In genomic region chr22:46242023-46242422, GRCh38 we compare ENCODE assay signal across 21 cellular contexts. TPM values are rescaled to one million over a fixed set of nuclear protein-coding genes. Genes with fewer than 3 reads are reported as not detected.
DNase-seq lines count a peak whose midpoint lies in the region; ATAC-seq, FAIRE-seq and TF ChIP-seq lines count a peak whose summit lies in the region.
"Had no signal": no experiment of that assay in that cellular context is flagged by ENCODE, and none has a peak within 500 bp of the region (broad histone marks: within the 10 kb centered on the region; RNA-seq: fewer than 3 reads in every experiment).

No MANE protein-coding gene starts in this region.

- TF ChIP-seq EP300 in HepG2 (IDR thresholded peaks at IDR 0.05; ENCODE audit: low read depth in 2 of 2, low read length in 2 of 2) (no peak), HepG2 (CRISPR knock-in tag; IDR thresholded peaks at IDR 0.05; ENCODE audit: borderline replicate concordance) (no peak), suprapubic skin (IDR thresholded peaks at IDR 0.05) (no peak)

- no peaks in the 10 kb centered on the region for H3K9me3 ChIP-seq in heart left ventricle
- no peaks in the 10 kb centered on the region for H3K9me3 ChIP-seq in HepG2 (ENCODE audit: low read length)
- no peaks in the 10 kb centered on the region for H3K9me3 ChIP-seq in right lobe of liver
- no peaks in the 10 kb centered on the region for H3K9me3 ChIP-seq in SK-N-MC (ENCODE audit: low read depth, low read length)
- H3K9me3 ChIP-seq in naive thymus-derived CD4-positive, alpha-beta T cell (ENCODE audit: control insufficient read depth in 2 of 3, low read length in 3 of 3) = no peaks in the 10 kb centered on the region
- H3K9me3 ChIP-seq in suprapubic skin = no peaks in the 10 kb centered on the region
- H3K9me3 ChIP-seq: HAP-1 had no signal

- no peaks in the 10 kb centered on the region for H3K9me3 Mint-ChIP-seq in naive thymus-derived CD4-positive, alpha-beta T cell
- H3K9me3 Mint-ChIP-seq: CD8-positive, alpha-beta T cell had no signal

- no peaks in the 10 kb centered on the region for H4K20me1 ChIP-seq in HepG2 (ENCODE audit: insufficient read depth, low read length)

- no peaks in the 10 kb centered on the region for H3K27me3 Mint-ChIP-seq in naive thymus-derived CD4-positive, alpha-beta T cell

- peaks cover 0 to 19% (median 4%) of the 10 kb centered on the region in 5 donors for H3K36me3 Mint-ChIP-seq in naive thymus-derived CD4-positive, alpha-beta T cell

- POLR2A ChIA-PET in HepG2 (lab: Yijun Ruan, JAX) = no interaction called here
- POLR2A ChIA-PET in naive thymus-derived CD4-positive, alpha-beta T cell (lab: Charles Lee) = no interaction called here

- H3K9ac ChIP-seq in HepG2 (ENCODE audit: insufficient read depth, low read depth, low read length) = no peak overlapping the region
- H3K9ac ChIP-seq in SK-N-MC (ENCODE audit: insufficient read length) = no peak overlapping the region

- H3K36me3 ChIP-seq in heart left ventricle = peaks cover 0 to 54% (median 24%) of the 10 kb centered on the region in 9 donors
- peaks cover 4 to 10% of the 10 kb centered on the region in 2 experiments; a peak in 3 of 5 replicates for H3K36me3 ChIP-seq in HepG2 (replicated peaks in 1 of 2; ENCODE audit: control insufficient read depth in 1 of 2, insufficient read depth in 2 of 2, low read length in 2 of 2)
- peaks cover 0 to 22% (median 13%) of the 10 kb centered on the region in 4 donors for H3K36me3 ChIP-seq in right lobe of liver
- H3K36me3 ChIP-seq in SK-N-MC (ENCODE audit: insufficient read depth, low read length) = no peaks in the 10 kb centered on the region; the same call in 1 of the 2 replicates
- peaks cover 0 to 20% (median 0%) of the 10 kb centered on the region in 3 experiments for H3K36me3 ChIP-seq in naive thymus-derived CD4-positive, alpha-beta T cell (ENCODE audit: control insufficient read depth in 2 of 3, insufficient read depth in 3 of 3, low read length in 3 of 3)
- H3K36me3 ChIP-seq in suprapubic skin = peaks cover 39% of the 10 kb centered on the region

- FAIRE-seq in HepG2 (lab: Jason Lieb, UNC) = no peak
- FAIRE-seq: D721Med, GM19239, H1 had no signal

- WGBS in heart left ventricle, 4 donors = 78 to 89% (median 82%) methylated on average over 10 of the region's 10 CpGs
- WGBS in HepG2 (ENCODE audit: low lambda C conversion rate) = 97% methylated on average over 10 of the region's 10 CpGs
- 81% methylated on average over 4 of the region's 10 CpGs for WGBS in right lobe of liver (ENCODE audit: insufficient coverage, low coverage, low lambda C conversion rate, missing lambda C conversion rate)
- 91% methylated on average over 10 of the region's 10 CpGs for WGBS in suprapubic skin

- in situ Hi-C loops in HepG2 (cut with HindIII; ENCODE audit: extremely low pct_ligation_motif_present, low pct_unique_long_range_greater_than_20kb) = no loop called here

- no peak overlapping the region for H3K4me3 ChIP-seq in heart left ventricle
- no peak overlapping the region for H3K4me3 ChIP-seq in HepG2 (replicated peaks in 1 of 3; ENCODE audit: insufficient read depth in 1 of 3, low read depth in 2 of 3, low read length in 3 of 3)
- no peak overlapping the region for H3K4me3 ChIP-seq in right lobe of liver
- no peak overlapping the region for H3K4me3 ChIP-seq in SK-N-MC
- no peak overlapping the region for H3K4me3 ChIP-seq in naive thymus-derived CD4-positive, alpha-beta T cell (ENCODE audit: low read length)
- no peak overlapping the region for H3K4me3 ChIP-seq in suprapubic skin
- H3K4me3 ChIP-seq: HAP-1 had no signal

- no peak overlapping the region for H2AFZ ChIP-seq in HepG2 (ENCODE audit: low read length)

- H3K27ac Mint-ChIP-seq in naive thymus-derived CD4-positive, alpha-beta T cell = no peak overlapping the region
- H3K27ac Mint-ChIP-seq: CD8-positive, alpha-beta T cell had no signal

- intact Hi-C loops in heart left ventricle (cut with DNase I) (loop anchor here in 4 of 10 donors (5.0 to 10.0 kb wide), 3 partner anchors 87 to 303 kb away; partner anchors contain the start of gene PPARA (in 2 of the 4)), cardiac septum (cut with DNase I) (no loop called here), HepG2 (cut with micrococcal nuclease; ENCODE audit: unreplicated experiment) (no loop called here), right lobe of liver (cut with DNase I) (no loop called here)
- intact Hi-C loops in naive thymus-derived CD4-positive, alpha-beta T cell (cut with micrococcal nuclease) = no loop called here

- no peaks in the 10 kb centered on the region for H3K79me2 ChIP-seq in HepG2 (ENCODE audit: insufficient read depth, low read length)

- TF ChIP-seq CTCF in heart left ventricle (IDR thresholded peaks at IDR 0.05) = no peak
- no peak for TF ChIP-seq CTCF in HepG2 (CRISPR knock-in tag; IDR thresholded peaks at IDR 0.05)
- no peak for TF ChIP-seq CTCF in right lobe of liver (IDR thresholded peaks at IDR 0.05)
- TF ChIP-seq CTCF in suprapubic skin (IDR thresholded peaks at IDR 0.05) = no peak

- ATAC-seq in heart left ventricle = no peak
- no peak for ATAC-seq in HepG2
- no peak for ATAC-seq in right lobe of liver
- peak; percentile 27 for ATAC-seq in naive thymus-derived CD4-positive, alpha-beta T cell
- ATAC-seq: CD8-positive, alpha-beta T cell had no signal

- H3K4me3 Mint-ChIP-seq in naive thymus-derived CD4-positive, alpha-beta T cell = no peak overlapping the region
- H3K4me3 Mint-ChIP-seq: CD8-positive, alpha-beta T cell had no signal

- CTCF ChIA-PET in HepG2 (lab: Yijun Ruan, JAX; ENCODE audit: low intra/inter-chr PET ratio, low total read pairs) = no interaction called here
- CTCF ChIA-PET in naive thymus-derived CD4-positive, alpha-beta T cell (lab: Charles Lee) = no interaction called here

- H3K4me1 ChIP-seq in heart left ventricle (peaks cover 5 to 81% (median 42%) of the 10 kb centered on the region in 12 donors), HepG2 (ENCODE audit: insufficient read depth, low read length) (peaks cover 14% of the 10 kb centered on the region), right lobe of liver (peaks cover 0 to 37% (median 5%) of the 10 kb centered on the region in 4 donors), suprapubic skin (no peaks in the 10 kb centered on the region)
- peaks cover 9 to 19% of the 10 kb centered on the region in 2 donors for H3K4me1 ChIP-seq in naive thymus-derived CD4-positive, alpha-beta T cell (ENCODE audit: control insufficient read depth in 2 of 2, insufficient read depth in 2 of 2, low read length in 2 of 2)
- H3K4me1 ChIP-seq: HAP-1 had no signal

- H3K27me3 ChIP-seq in heart left ventricle (no peaks in the 10 kb centered on the region), HepG2 (ENCODE audit: control insufficient read depth in 1 of 2, insufficient read depth in 2 of 2, low read length in 2 of 2) (no peaks in the 10 kb centered on the region), right lobe of liver (no peaks in the 10 kb centered on the region), suprapubic skin (no peaks in the 10 kb centered on the region)
- H3K27me3 ChIP-seq in naive thymus-derived CD4-positive, alpha-beta T cell (ENCODE audit: control insufficient read depth in 2 of 2, insufficient read depth in 2 of 2, low read length in 2 of 2) = no peaks in the 10 kb centered on the region

- peaks cover 17 to 34% (median 23%) of the 10 kb centered on the region in 7 donors for H3K4me1 Mint-ChIP-seq in naive thymus-derived CD4-positive, alpha-beta T cell

- DNase-seq in heart left ventricle = no peak
- no peak for DNase-seq in cardiac septum (ENCODE audit: low spot score)
- DNase-seq in HepG2 (ENCODE audit: low spot score) = no peak
- DNase-seq in right lobe of liver = no peak
- no peak for DNase-seq in SK-N-MC (ENCODE audit: low read depth, low spot score)
- no peak for DNase-seq in naive thymus-derived CD4-positive, alpha-beta T cell
- DNase-seq in activated effector memory CD4-positive, alpha-beta T cell treated with Interleukin-2 at 50 U/mL for 16 hours = no peak
- no peak for DNase-seq in suprapubic skin (ENCODE audit: low spot score in 2 of 2)
- DNase-seq: ACHN; CD8-positive, alpha-beta T cell; COR-L47; DMS153; DMS79 treated with DMSO at 0.1 percent for 48 hours; GDM1 had no signal

- no peak for TF ChIP-seq POLR2A in heart left ventricle (IDR thresholded peaks at IDR 0.05)
- no peak for TF ChIP-seq POLR2A in HepG2 (IDR thresholded peaks at IDR 0.05; ENCODE audit: insufficient read depth in 1 of 2, low read depth in 2 of 2, low read length in 2 of 2)
- no peak for TF ChIP-seq POLR2A in right lobe of liver (IDR thresholded peaks at IDR 0.05)
- no peak for TF ChIP-seq POLR2A in suprapubic skin (IDR thresholded peaks at IDR 0.05)

- no peak overlapping the region for H3K4me2 ChIP-seq in HepG2 (ENCODE audit: low read depth, low read length)

- no peak for TF ChIP-seq RAD21 in HepG2 (CRISPR knock-in tag; IDR thresholded peaks at IDR 0.05)

- H3K27ac ChIP-seq in heart left ventricle = peak overlapping the region in 8 of 12 donors; percentile 49 to 90 (median 69)
- no peak overlapping the region for H3K27ac ChIP-seq in HepG2 (ENCODE audit: extremely low read length, insufficient read depth, low read length)
- no peak overlapping the region for H3K27ac ChIP-seq in right lobe of liver
- 0 out of 2 replicates have a peak overlapping the region, but pooled peaks have one; percentile 13 for H3K27ac ChIP-seq in SK-N-MC
- H3K27ac ChIP-seq in naive thymus-derived CD4-positive, alpha-beta T cell (ENCODE audit: low read depth, low read length) = no peak overlapping the region
- no peak overlapping the region for H3K27ac ChIP-seq in suprapubic skin
- H3K27ac ChIP-seq: C4-2B had no signal

- BruUV-seq in HepG2 (replicated peaks; lab: Mats Ljungman, UMichigan) = no TSS peak

RNA-seq across cellular contexts. Expression of gene CDPF1, which starts 8.1 kb away (rescaled TPM):
- 10 to 100 TPM in 2 of 9 donors, 1 to 10 TPM in 7; 7.4 to 13.6 (median 9.3) TPM for total RNA-seq in heart left ventricle
- 10 to 100 TPM in 1 of 2 donors, 1 to 10 TPM in 1; 9.0 to 11.9 TPM for polyA plus RNA-seq in heart left ventricle
- total RNA-seq in cardiac septum = 7.6 TPM
- 5.2 and 6.0 TPM in 2 replicates for total RNA-seq in HepG2 (2016; rRNA removed; fragmentation: Illumina TruSeq; extraction: Trizol)
- total RNA-seq in HepG2 (2016; cell fraction: cytosol; rRNA removed; fragmentation: Illumina TruSeq; extraction: Trizol; ENCODE audit: low read depth) = 3.1 and 4.1 TPM in 2 replicates
- 4.7 and 6.0 TPM in 2 replicates for total RNA-seq in HepG2 (2016; cell fraction: insoluble cytoplasmic fraction; rRNA removed; fragmentation: Illumina TruSeq; extraction: Trizol)
- total RNA-seq in HepG2 (2016; cell fraction: membrane; rRNA removed; fragmentation: Illumina TruSeq; extraction: Trizol) = 5.4 and 6.4 TPM in 2 replicates
- 2.8 and 3.8 TPM in 2 replicates for total RNA-seq in HepG2 (2016; cell fraction: nucleus; rRNA removed; fragmentation: Illumina TruSeq; extraction: Trizol)
- 7.4 and 8.1 TPM in 2 replicates for polyA plus RNA-seq in HepG2 (2011; rRNA removed)
- 7.0 and 8.0 TPM in 2 replicates for polyA plus RNA-seq in HepG2 (2011; cell fraction: cytosol; rRNA removed)
- polyA plus RNA-seq in HepG2 (2011; cell fraction: nucleus; rRNA removed) = 15.6 and 19.1 TPM in 2 replicates
- polyA plus RNA-seq in HepG2 (2012) = 3.3 and 4.7 TPM in 2 replicates
- 2.9 and 3.7 TPM in 2 replicates for polyA plus RNA-seq in HepG2 (2016; cell fraction: cytosol; fragmentation: Illumina TruSeq; extraction: Trizol; ENCODE audit: low read depth)
- 4.6 and 5.8 TPM in 2 replicates for polyA plus RNA-seq in HepG2 (2016; cell fraction: insoluble cytoplasmic fraction; fragmentation: Illumina TruSeq; extraction: Trizol; ENCODE audit: low read depth)
- 5.2 and 5.7 TPM in 2 replicates for polyA plus RNA-seq in HepG2 (2016; cell fraction: membrane; fragmentation: Illumina TruSeq; extraction: Trizol; ENCODE audit: low read depth)
- 4.2 and 5.9 TPM in 2 replicates for polyA plus RNA-seq in HepG2 (2016; cell fraction: nucleus; fragmentation: Illumina TruSeq; extraction: Trizol; ENCODE audit: insufficient read depth, low read depth)
- polyA minus RNA-seq in HepG2 (2011; rRNA and poly(A)+ RNA removed; ENCODE audit: low replicate concordance) = 3.5 and 3.6 TPM in 2 replicates
- polyA minus RNA-seq in HepG2 (2011; cell fraction: cytosol; rRNA and poly(A)+ RNA removed) = 1.3 and 2.3 TPM in 2 replicates
- polyA minus RNA-seq in HepG2 (2011; cell fraction: nucleus; rRNA and poly(A)+ RNA removed) = 1.9 and 2.2 TPM in 2 replicates
- total RNA-seq in right lobe of liver = 1 to 10 TPM; 1.8 to 7.1 (median 3.3) TPM
- 10 to 100 TPM in 3 of 5 experiments, 1 to 10 TPM in 2; 4.2 to 13.8 (median 11.7) TPM for total RNA-seq in naive thymus-derived CD4-positive, alpha-beta T cell
- 10 to 100 TPM; 17.8 TPM for polyA plus RNA-seq in naive thymus-derived CD4-positive, alpha-beta T cell
- 10 to 100 TPM in 2 of 4 donors, 1 to 10 TPM in 2; 3.9 to 13.4 (median 9.5) TPM for total RNA-seq in suprapubic skin

RNA-seq across cellular contexts. Expression of gene PKDREJ, which starts 21.1 kb away (rescaled TPM):
- under 1 TPM in 7 of 9 donors, not detected in 2; 0.04 to 0.16 (median 0.13) TPM for total RNA-seq in heart left ventricle
- under 1 TPM; 0.03 to 0.04 TPM for polyA plus RNA-seq in heart left ventricle
- total RNA-seq in cardiac septum = 0.11 TPM
- total RNA-seq in HepG2 (2016; rRNA removed; fragmentation: Illumina TruSeq; extraction: Trizol) = not detected in 2 replicates
- not detected in 2 replicates for total RNA-seq in HepG2 (2016; cell fraction: cytosol; rRNA removed; fragmentation: Illumina TruSeq; extraction: Trizol; ENCODE audit: low read depth)
- not detected in 2 replicates for total RNA-seq in HepG2 (2016; cell fraction: insoluble cytoplasmic fraction; rRNA removed; fragmentation: Illumina TruSeq; extraction: Trizol)
- total RNA-seq in HepG2 (2016; cell fraction: membrane; rRNA removed; fragmentation: Illumina TruSeq; extraction: Trizol) = not detected in 2 replicates
- total RNA-seq in HepG2 (2016; cell fraction: nucleus; rRNA removed; fragmentation: Illumina TruSeq; extraction: Trizol) = not detected in 2 replicates
- polyA plus RNA-seq in HepG2 (2011; rRNA removed) = 0.01 TPM in 1 of 2 replicates, not detected in the other
- 0.01 TPM in 1 of 2 replicates, not detected in the other for polyA plus RNA-seq in HepG2 (2011; cell fraction: cytosol; rRNA removed)
- 0.02 TPM in 1 of 2 replicates, not detected in the other for polyA plus RNA-seq in HepG2 (2011; cell fraction: nucleus; rRNA removed)
- polyA plus RNA-seq in HepG2 (2012) = 0.27 and 0.29 TPM in 2 replicates
- polyA plus RNA-seq in HepG2 (2016; cell fraction: cytosol; fragmentation: Illumina TruSeq; extraction: Trizol; ENCODE audit: low read depth) = not detected in 2 replicates
- polyA plus RNA-seq in HepG2 (2016; cell fraction: insoluble cytoplasmic fraction; fragmentation: Illumina TruSeq; extraction: Trizol; ENCODE audit: low read depth) = not detected in 2 replicates
- not detected in 2 replicates for polyA plus RNA-seq in HepG2 (2016; cell fraction: membrane; fragmentation: Illumina TruSeq; extraction: Trizol; ENCODE audit: low read depth)
- not detected in 2 replicates for polyA plus RNA-seq in HepG2 (2016; cell fraction: nucleus; fragmentation: Illumina TruSeq; extraction: Trizol; ENCODE audit: insufficient read depth, low read depth)
- not detected in 2 replicates for polyA minus RNA-seq in HepG2 (2011; rRNA and poly(A)+ RNA removed; ENCODE audit: low replicate concordance)
- not detected in 2 replicates for polyA minus RNA-seq in HepG2 (2011; cell fraction: cytosol; rRNA and poly(A)+ RNA removed)
- not detected in 2 replicates for polyA minus RNA-seq in HepG2 (2011; cell fraction: nucleus; rRNA and poly(A)+ RNA removed)
- total RNA-seq in right lobe of liver = under 1 TPM in 2 of 6 experiments, not detected in 4; 0.05 to 0.07 TPM
- total RNA-seq in naive thymus-derived CD4-positive, alpha-beta T cell = not detected
- not detected for polyA plus RNA-seq in naive thymus-derived CD4-positive, alpha-beta T cell
- under 1 TPM in 3 of 4 donors, not detected in 1; 0.11 to 0.34 (median 0.34) TPM for total RNA-seq in suprapubic skin
- total RNA-seq: A172; CD8-positive, alpha-beta T cell; HT-29 had no signal

RNA-seq across cellular contexts. Expression of gene TTC38, which starts 25.8 kb away (rescaled TPM):
- 10 to 100 TPM; 21.3 to 72.4 (median 25.3) TPM for total RNA-seq in heart left ventricle
- 10 to 100 TPM; 15.5 to 34.8 TPM for polyA plus RNA-seq in heart left ventricle
- 21.5 TPM for total RNA-seq in cardiac septum
- 105 and 106 TPM in 2 replicates for total RNA-seq in HepG2 (2016; rRNA removed; fragmentation: Illumina TruSeq; extraction: Trizol)
- total RNA-seq in HepG2 (2016; cell fraction: cytosol; rRNA removed; fragmentation: Illumina TruSeq; extraction: Trizol; ENCODE audit: low read depth) = 14.0 and 16.3 TPM in 2 replicates
- total RNA-seq in HepG2 (2016; cell fraction: insoluble cytoplasmic fraction; rRNA removed; fragmentation: Illumina TruSeq; extraction: Trizol) = 103 and 105 TPM in 2 replicates
- total RNA-seq in HepG2 (2016; cell fraction: membrane; rRNA removed; fragmentation: Illumina TruSeq; extraction: Trizol) = 37.6 and 39.1 TPM in 2 replicates
- total RNA-seq in HepG2 (2016; cell fraction: nucleus; rRNA removed; fragmentation: Illumina TruSeq; extraction: Trizol) = 81.8 and 89.6 TPM in 2 replicates
- polyA plus RNA-seq in HepG2 (2011; rRNA removed) = 101 and 112 TPM in 2 replicates
- 120 and 124 TPM in 2 replicates for polyA plus RNA-seq in HepG2 (2011; cell fraction: cytosol; rRNA removed)
- polyA plus RNA-seq in HepG2 (2011; cell fraction: nucleus; rRNA removed) = 228 and 272 TPM in 2 replicates
- polyA plus RNA-seq in HepG2 (2012) = 67.9 and 76.1 TPM in 2 replicates
- polyA plus RNA-seq in HepG2 (2016; cell fraction: cytosol; fragmentation: Illumina TruSeq; extraction: Trizol; ENCODE audit: low read depth) = 14.5 and 15.5 TPM in 2 replicates
- 88.5 and 106 TPM in 2 replicates for polyA plus RNA-seq in HepG2 (2016; cell fraction: insoluble cytoplasmic fraction; fragmentation: Illumina TruSeq; extraction: Trizol; ENCODE audit: low read depth)
- 24.0 and 28.8 TPM in 2 replicates for polyA plus RNA-seq in HepG2 (2016; cell fraction: membrane; fragmentation: Illumina TruSeq; extraction: Trizol; ENCODE audit: low read depth)
- 141 and 185 TPM in 2 replicates for polyA plus RNA-seq in HepG2 (2016; cell fraction: nucleus; fragmentation: Illumina TruSeq; extraction: Trizol; ENCODE audit: insufficient read depth, low read depth)
- 60.8 and 197 TPM in 2 replicates for polyA minus RNA-seq in HepG2 (2011; rRNA and poly(A)+ RNA removed; ENCODE audit: low replicate concordance)
- polyA minus RNA-seq in HepG2 (2011; cell fraction: cytosol; rRNA and poly(A)+ RNA removed) = 88.7 and 103 TPM in 2 replicates
- 101 and 103 TPM in 2 replicates for polyA minus RNA-seq in HepG2 (2011; cell fraction: nucleus; rRNA and poly(A)+ RNA removed)
- 100 to 1,000 TPM in 5 of 6 experiments, 10 to 100 TPM in 1; 91.1 to 278 (median 195) TPM for total RNA-seq in right lobe of liver
- 10 to 100 TPM in 2 of 5 experiments, 1 to 10 TPM in 3; 4.1 to 26.0 (median 7.2) TPM for total RNA-seq in naive thymus-derived CD4-positive, alpha-beta T cell
- 1 to 10 TPM; 2.9 to 3.8 TPM for polyA plus RNA-seq in naive thymus-derived CD4-positive, alpha-beta T cell
- total RNA-seq in suprapubic skin = 10 to 100 TPM; 18.6 to 42.6 (median 35.4) TPM

RNA-seq across cellular contexts. Expression of gene GTSE1, which starts 54.6 kb away (rescaled TPM):
- total RNA-seq in heart left ventricle (1 to 10 TPM in 2 of 9 donors, under 1 TPM in 6, not detected in 1; 0.21 to 6.9 (median 0.64) TPM), cardiac septum (0.32 TPM), HepG2 (2016; rRNA removed; fragmentation: Illumina TruSeq; extraction: Trizol) (13.5 and 15.3 TPM in 2 replicates), right lobe of liver (under 1 TPM; 0.15 to 0.84 (median 0.52) TPM), suprapubic skin (1 to 10 TPM in 3 of 4 donors, under 1 TPM in 1; 0.76 to 2.2 (median 1.8) TPM)
- polyA plus RNA-seq in heart left ventricle (under 1 TPM; 0.19 to 0.62 TPM), HepG2 (2011; rRNA removed) (7.0 and 10.7 TPM in 2 replicates)
- total RNA-seq in HepG2 (2016; cell fraction: cytosol; rRNA removed; fragmentation: Illumina TruSeq; extraction: Trizol; ENCODE audit: low read depth) = 9.5 and 10.9 TPM in 2 replicates
- total RNA-seq in HepG2 (2016; cell fraction: insoluble cytoplasmic fraction; rRNA removed; fragmentation: Illumina TruSeq; extraction: Trizol) = 12.5 and 14.4 TPM in 2 replicates
- total RNA-seq in HepG2 (2016; cell fraction: membrane; rRNA removed; fragmentation: Illumina TruSeq; extraction: Trizol) = 16.2 and 16.3 TPM in 2 replicates
- 13.0 and 13.4 TPM in 2 replicates for total RNA-seq in HepG2 (2016; cell fraction: nucleus; rRNA removed; fragmentation: Illumina TruSeq; extraction: Trizol)
- 4.1 and 6.8 TPM in 2 replicates for polyA plus RNA-seq in HepG2 (2011; cell fraction: cytosol; rRNA removed)
- polyA plus RNA-seq in HepG2 (2011; cell fraction: nucleus; rRNA removed) = 14.2 and 21.4 TPM in 2 replicates
- polyA plus RNA-seq in HepG2 (2012) = 4.6 and 8.5 TPM in 2 replicates
- polyA plus RNA-seq in HepG2 (2016; cell fraction: cytosol; fragmentation: Illumina TruSeq; extraction: Trizol; ENCODE audit: low read depth) = 6.3 and 6.9 TPM in 2 replicates
- 17.8 and 23.8 TPM in 2 replicates for polyA plus RNA-seq in HepG2 (2016; cell fraction: insoluble cytoplasmic fraction; fragmentation: Illumina TruSeq; extraction: Trizol; ENCODE audit: low read depth)
- polyA plus RNA-seq in HepG2 (2016; cell fraction: membrane; fragmentation: Illumina TruSeq; extraction: Trizol; ENCODE audit: low read depth) = 16.6 and 17.2 TPM in 2 replicates
- 56.0 and 61.7 TPM in 2 replicates for polyA plus RNA-seq in HepG2 (2016; cell fraction: nucleus; fragmentation: Illumina TruSeq; extraction: Trizol; ENCODE audit: insufficient read depth, low read depth)
- polyA minus RNA-seq in HepG2 (2011; rRNA and poly(A)+ RNA removed; ENCODE audit: low replicate concordance) = 12.6 and 23.6 TPM in 2 replicates
- polyA minus RNA-seq in HepG2 (2011; cell fraction: cytosol; rRNA and poly(A)+ RNA removed) = 6.7 and 8.3 TPM in 2 replicates
- polyA minus RNA-seq in HepG2 (2011; cell fraction: nucleus; rRNA and poly(A)+ RNA removed) = 9.7 and 11.5 TPM in 2 replicates
- total RNA-seq in naive thymus-derived CD4-positive, alpha-beta T cell = 10 to 100 TPM in 1 of 5 experiments, under 1 TPM in 2, not detected in 2; 0.30 to 55.5 (median 0.61) TPM
- not detected for polyA plus RNA-seq in naive thymus-derived CD4-positive, alpha-beta T cell

Comparison
In these comparisons a context has a peak if more than half of its experiments do, and no peak if none do; other contexts are left out.
1. H3K27ac ChIP-seq: peak in heart left ventricle (8 of 12) and SK-N-MC (single experiment); none in HepG2 (single experiment), right lobe of liver (0 of 3), naive thymus-derived CD4-positive, alpha-beta T cell (single experiment) and suprapubic skin (single experiment).